18 cellular contexts compared by ENCODE assay signal in the genomic region with DNA sequence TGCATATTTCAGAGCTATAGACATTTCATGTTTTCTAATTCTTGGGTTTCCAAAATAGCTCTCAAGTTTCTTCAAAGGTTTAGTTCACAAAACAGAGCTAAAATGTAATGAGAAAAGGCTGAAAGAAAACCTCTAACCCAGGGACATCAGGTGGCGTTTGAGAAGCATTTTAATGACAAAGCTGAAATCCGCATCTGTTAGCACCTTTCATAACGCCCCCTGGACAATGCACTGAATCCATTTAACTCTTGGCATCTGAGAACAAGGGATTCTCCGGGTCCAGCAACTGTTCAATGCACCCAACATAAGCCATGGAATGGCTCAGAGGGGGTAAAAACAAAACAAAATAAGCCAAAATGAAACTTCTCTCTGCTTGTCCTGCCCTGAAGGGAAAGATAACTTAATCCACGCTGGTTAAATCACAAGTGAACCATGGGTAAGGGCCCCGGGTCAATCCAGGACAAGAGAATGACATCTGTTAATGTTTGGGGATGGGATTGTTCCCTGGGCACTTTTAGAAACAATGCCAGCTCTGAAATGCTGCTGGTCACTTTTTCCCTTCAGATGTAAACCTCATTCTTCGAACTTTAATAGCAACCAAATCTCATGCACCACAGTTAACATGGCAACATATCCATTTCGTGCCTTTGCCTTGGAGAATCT.
A peak's percentile ranks its signal among the peaks of the same experiment; 100 is the strongest.
DNase-seq lines count a peak whose midpoint lies in the region; ATAC-seq, FAIRE-seq and TF ChIP-seq lines count a peak whose summit lies in the region.
"Had no signal": no experiment of that assay in that cellular context is flagged by ENCODE, and none has a peak within 500 bp of the region (broad histone marks: within the 10 kb centered on the region; RNA-seq: fewer than 3 reads in every experiment).

No MANE protein-coding gene starts in this region.

- H3F3A ChIP-seq in GM23338 (replicated peaks; ENCODE audit: low read depth), result no peaks in the 10 kb centered on the region

- H3K9me3 Mint-ChIP-seq in GM23338, result no peaks in the 10 kb centered on the region

- H3K9me3 ChIP-seq in spleen, result peaks cover 0 to 6% (median 0%) of the 10 kb centered on the region in 8 donors

- H3K79me2 ChIP-seq in GM23338 (replicated peaks; ENCODE audit: insufficient read depth), result no peaks in the 10 kb centered on the region

- TF ChIP-seq POLR2A in spleen (IDR thresholded peaks at IDR 0.05), result no peak

- H2AFZ ChIP-seq in GM23338, result no peak overlapping the region

- peaks cover 20% of the 10 kb centered on the region for H3K4me1 Mint-ChIP-seq in GM23338

- H3K36me3 ChIP-seq in GM23338 (ENCODE audit: insufficient read depth), result no peaks in the 10 kb centered on the region
- H3K36me3 ChIP-seq in spleen, result no peaks in the 10 kb centered on the region

- intact Hi-C loops in spleen (cut with DNase I; ENCODE audit: low total_unique reads), result no loop called here

- peaks cover 8% of the 10 kb centered on the region for H3K9me2 ChIP-seq in GM23338 (ENCODE audit: insufficient read depth)

- H3K27ac ChIP-seq in GM23338 (ENCODE audit: low read depth) (peak overlapping the region; percentile 83), spleen (no peak overlapping the region)
- H3K27ac ChIP-seq: C4-2B had no signal

- H3K27me3 Mint-ChIP-seq in GM23338 (ENCODE audit: insufficient read depth, low read depth, poor library complexity), result peaks cover 9% of the 10 kb centered on the region

- H3K4me2 ChIP-seq in GM23338, result peak overlapping the region; percentile 65

- peak; percentile 84 for ATAC-seq in GM23338

- no peak for TF ChIP-seq CTCF in GM23338 (conservative IDR thresholded peaks at IDR 0.05; ENCODE audit: low read depth in 2 of 2)
- no peak for TF ChIP-seq CTCF in spleen (IDR thresholded peaks at IDR 0.05 in 8 of 11, conservative IDR thresholded peaks at IDR 0.05 in 3 of 11)

- no peak overlapping the region for H3K27ac Mint-ChIP-seq in GM23338

- H3K27me3 ChIP-seq in GM23338 (ENCODE audit: insufficient read depth) (no peaks in the 10 kb centered on the region), spleen (replicated peaks in 1 of 7) (no peaks in the 10 kb centered on the region)

- DNase-seq in GM23338 (ENCODE audit: low spot score), result peak; percentile 69
- peak; percentile 64 for DNase-seq in NCI-H524 treated with DMSO at 0.1 percent for 48 hours (lab: John Stamatoyannopoulos, UW)
- peak; percentile 49 for DNase-seq in dedifferentiated amniotic fluid mesenchymal stem cell (ENCODE audit: extremely low spot score)
- peak; percentile 31 for DNase-seq in iPS-NIHi7 (ENCODE audit: extremely low spot score)
- DNase-seq in spleen, result no peak
- DNase-seq in urothelium cell line (ENCODE audit: low spot score), result no peak
- no peak for DNase-seq in activated effector memory CD4-positive, alpha-beta T cell treated with anti-CD3 and anti-CD28 coated beads, Interleukin-2, amount 50 U/mL, for 16 hours
- no peak for DNase-seq in COLO829 (ENCODE audit: low spot score)
- DNase-seq: DMS79 treated with DMSO at 0.1 percent for 48 hours, GF-D8, MV-4-11, NCI-H1417 treated with DMSO at 0.1 percent for 48 hours, NCI-H2081, NCI-H510A treated with DMSO at 0.1 percent for 48 hours, OCI-M1 had no signal

- WGBS in spleen, 5 donors, result 73 to 83% (median 77%) methylated on average over 8 of the region's 8 CpGs

- H3K4me3 Mint-ChIP-seq in GM23338, result no peak overlapping the region

- H3K4me3 ChIP-seq in GM23338 (no peak overlapping the region), spleen (no peak overlapping the region)

- H3K4me1 ChIP-seq in GM23338 (ENCODE audit: insufficient read depth) (peaks cover 32% of the 10 kb centered on the region), spleen (no peaks in the 10 kb centered on the region)

- no peaks in the 10 kb centered on the region for H3K36me3 Mint-ChIP-seq in GM23338 (ENCODE audit: low read depth)

- H4K20me1 ChIP-seq in GM23338 (replicated peaks; ENCODE audit: insufficient read depth), result no peaks in the 10 kb centered on the region

- FAIRE-seq in urothelium cell line (lab: Jason Lieb, UNC), result no peak
- FAIRE-seq: A204.1, H54 had no signal

TF ChIP-seq in GM23338, 12 proteins besides CTCF, POLR2A, EP300 and RAD21:
- TF ChIP-seq JUNB (IDR thresholded peaks at IDR 0.05; ENCODE audit: unreplicated experiment) (no peak), NANOG (IDR thresholded peaks at IDR 0.05; ENCODE audit: borderline replicate concordance) (peak; percentile 86; the same call in 1 of the 2 replicates)

Comparison
In these comparisons a context has a peak if more than half of its experiments do, and no peak if none do; other contexts are left out.
1. DNase-seq: peak in GM23338 (single experiment), NCI-H524 treated with DMSO at 0.1 percent for 48 hours (single experiment), dedifferentiated amniotic fluid mesenchymal stem cell (single experiment) and iPS-NIHi7 (single experiment); none in spleen (single experiment), urothelium cell line (single experiment), activated effector memory CD4-positive, alpha-beta T cell treated with anti-CD3 and anti-CD28 coated beads, Interleukin-2, amount 50 U/mL, for 16 hours (single experiment) and COLO829 (single experiment).